Comparison of ENCODE assay signal across 8 cellular contexts in the genomic region with DNA sequence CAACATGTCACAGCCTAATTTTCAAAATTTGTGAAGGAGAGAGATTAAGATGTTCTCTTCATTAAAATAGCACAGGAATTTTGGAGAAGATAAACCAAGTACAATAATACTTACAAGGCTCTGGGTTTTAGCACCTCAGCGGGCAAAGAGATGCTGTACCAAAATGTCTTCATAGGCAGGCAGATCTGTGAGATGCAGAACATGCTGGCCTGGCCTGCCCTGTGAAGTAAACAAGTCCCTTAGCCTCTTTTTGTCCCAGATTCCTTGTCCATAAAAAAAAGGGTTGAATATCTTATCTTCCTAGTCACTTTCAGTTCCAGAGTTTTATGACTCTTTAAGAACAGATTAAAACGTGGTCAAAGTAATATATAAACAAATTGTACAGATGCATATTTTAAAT. TPM values are rescaled to one million over a fixed set of nuclear protein-coding genes. Genes with fewer than 3 reads are reported as not detected.
"Had no signal": no experiment of that assay in that cellular context is flagged by ENCODE, and none has a peak within 500 bp of the region (broad histone marks: within the 10 kb centered on the region; RNA-seq: fewer than 3 reads in every experiment).

No MANE protein-coding gene starts in this region.

- DNase-seq: H9, HCEC 1CT had no signal

- H3K27ac Mint-ChIP-seq: GM23338, H9, IgD-negative memory B cell had no signal

- FAIRE-seq: H1, H54, HTR-8/SVneo had no signal

- H3K4me2 ChIP-seq: GM23338 had no signal

- H3K36me3 Mint-ChIP-seq: IgD-negative memory B cell had no signal

- H3K4me3 ChIP-seq: GM23338 had no signal

- H3K9me3 Mint-ChIP-seq: GM23338, H9, IgD-negative memory B cell had no signal

- H2AFZ ChIP-seq: GM23338 had no signal

- ATAC-seq: GM23338 had no signal

- H3K4me1 Mint-ChIP-seq: IgD-negative memory B cell had no signal

- H3K4me3 Mint-ChIP-seq: GM23338, H9, IgD-negative memory B cell had no signal

RNA-seq across cellular contexts. Expression of a gene that starts 53.0 kb away (rescaled TPM):
- total RNA-seq: GM23338, H1, H9, HT-29 had no signal
- polyA plus RNA-seq: GM23338, H1, IgD-negative memory B cell had no signal
